Comparison of ENCODE assay signal across 9 cellular contexts in genomic region chr5:148976569-148977321, GRCh38.
DNase-seq lines count a peak whose midpoint lies in the region; ATAC-seq and TF ChIP-seq lines count a peak whose summit lies in the region.
"Had no signal": no experiment of that assay in that cellular context is flagged by ENCODE, and none has a peak within 500 bp of the region (broad histone marks: within the 10 kb centered on the region; RNA-seq: fewer than 3 reads in every experiment).

No MANE protein-coding gene starts in this region.

- TF ChIP-seq POLR2A in right lobe of liver (IDR thresholded peaks at IDR 0.05) = no peak

- H3K27ac ChIP-seq in SJCRH30 = peak overlapping the region; percentile 93
- no peak overlapping the region for H3K27ac ChIP-seq in right lobe of liver

- H3K9me3 ChIP-seq in SJCRH30 (replicated peaks) = no peaks in the 10 kb centered on the region
- no peaks in the 10 kb centered on the region for H3K9me3 ChIP-seq in right lobe of liver

- H3K36me3 ChIP-seq in SJCRH30 = no peaks in the 10 kb centered on the region
- H3K36me3 ChIP-seq in right lobe of liver = no peaks in the 10 kb centered on the region

- H3K27me3 ChIP-seq in SJCRH30 (no peaks in the 10 kb centered on the region), right lobe of liver (no peaks in the 10 kb centered on the region)

- intact Hi-C loops in right lobe of liver (cut with DNase I) = no loop called here

- H3K4me1 ChIP-seq in SJCRH30 (peaks cover 80% of the 10 kb centered on the region), right lobe of liver (no peaks in the 10 kb centered on the region)

- WGBS in right lobe of liver (ENCODE audit: insufficient coverage, low coverage, low lambda C conversion rate, missing lambda C conversion rate) = 73% methylated on average over 3 of the region's 3 CpGs

- TF ChIP-seq CTCF in foreskin fibroblast (IDR thresholded peaks at IDR 0.05; ENCODE audit: low read depth, low read length) = no peak
- no peak for TF ChIP-seq CTCF in right lobe of liver (IDR thresholded peaks at IDR 0.05)

- ATAC-seq in HG03460 (IDR thresholded peaks at IDR 0.05; ENCODE audit: unreplicated experiment) (no peak), right lobe of liver (no peak)

- H3K4me3 ChIP-seq in SJCRH30 (no peak overlapping the region), foreskin fibroblast (ENCODE audit: low read depth in 1 of 2, low read length in 2 of 2) (no peak overlapping the region), skeletal muscle cell (ENCODE audit: low read depth, low read length) (no peak overlapping the region), right lobe of liver (no peak overlapping the region)

- DNase-seq in GM03348 (ENCODE audit: low spot score) = peak; percentile 16
- peak; percentile 83 to 86 for DNase-seq in SJCRH30
- peak; percentile 57 to 66 for DNase-seq in foreskin fibroblast
- peak; percentile 84 for DNase-seq in skeletal muscle cell (ENCODE audit: low read depth)
- no peak for DNase-seq in KG1 (lab: John Stamatoyannopoulos, UW)
- DNase-seq in right lobe of liver = no peak
- no peak for DNase-seq in dedifferentiated amniotic fluid mesenchymal stem cell (ENCODE audit: extremely low spot score)
- DNase-seq: CD4-positive, alpha-beta T cell had no signal

Comparison
In these comparisons a context has a peak if more than half of its experiments do, and no peak if none do; other contexts are left out.
1. DNase-seq: peak in GM03348 (single experiment), SJCRH30 (2 of 2), foreskin fibroblast (2 of 2) and skeletal muscle cell (single experiment); none in KG1 (single experiment), right lobe of liver (0 of 3) and dedifferentiated amniotic fluid mesenchymal stem cell (single experiment).